In genomic region chr17:29241015-29241963, GRCh38 we compare ENCODE assay signal across 8 cellular contexts. TPM values are rescaled to one million over a fixed set of nuclear protein-coding genes. Genes with fewer than 3 reads are reported as not detected.
DNase-seq lines count a peak whose midpoint lies in the region; ATAC-seq, FAIRE-seq and TF ChIP-seq lines count a peak whose summit lies in the region.
"Had no signal": no experiment of that assay in that cellular context is flagged by ENCODE, and none has a peak within 500 bp of the region (broad histone marks: within the 10 kb centered on the region; RNA-seq: fewer than 3 reads in every experiment).

No MANE protein-coding gene starts in this region.

- peak overlapping the region in 1 of 2 donors; percentile 0 for H3K27ac ChIP-seq in lung (ENCODE audit: low read depth in 1 of 2, low read length in 1 of 2)
- H3K27ac ChIP-seq: VCaP had no signal

- no peaks in the 10 kb centered on the region for H3K36me3 ChIP-seq in bronchial epithelial cell (ENCODE audit: control insufficient read depth, insufficient read depth, low read length)
- no peaks in the 10 kb centered on the region for H3K36me3 ChIP-seq in lung (ENCODE audit: control insufficient read depth in 2 of 2, insufficient read depth in 2 of 2, low read length in 2 of 2)

- peak; percentile 99 for FAIRE-seq in bronchial epithelial cell (lab: Jason Lieb, UNC)

- peaks cover 3% of the 10 kb centered on the region in 2 donors for H3K4me1 ChIP-seq in lung (ENCODE audit: control insufficient read depth in 2 of 2, insufficient read depth in 2 of 2, low read length in 2 of 2)

- H3K9me3 ChIP-seq in lung (ENCODE audit: control insufficient read depth in 2 of 2, insufficient read depth in 1 of 2, low read length in 1 of 2), result no peaks in the 10 kb centered on the region

- ATAC-seq in lung (ENCODE audit: insufficient read depth, low FRiP score) (peak; percentile 85), HG02884 (IDR thresholded peaks at IDR 0.05; ENCODE audit: unreplicated experiment) (no peak), HG03139 (IDR thresholded peaks at IDR 0.05; ENCODE audit: unreplicated experiment) (no peak), GM18873 (IDR thresholded peaks at IDR 0.05; ENCODE audit: low FRiP score, unreplicated experiment) (no peak)

- H3K27me3 ChIP-seq in bronchial epithelial cell (ENCODE audit: control insufficient read depth, insufficient read depth, low read length) (no peaks in the 10 kb centered on the region), lung (ENCODE audit: control insufficient read depth, insufficient read depth) (no peaks in the 10 kb centered on the region)

- DNase-seq in NCI-H69 (lab: John Stamatoyannopoulos, UW) (peak; percentile 50), bronchial epithelial cell (ENCODE audit: low read depth) (peak; percentile 99), lung (ENCODE audit: low spot score) (peak; percentile 38)

- TF ChIP-seq CTCF in GM12875 (IDR thresholded peaks at IDR 0.05; ENCODE audit: borderline replicate concordance, insufficient read depth, low read depth, low read length) (0 out of 2 replicates have a peak, but pooled peaks have one; percentile 5), bronchial epithelial cell (IDR thresholded peaks at IDR 0.05; ENCODE audit: insufficient read depth, low read length, severe bottlenecking) (peak; percentile 5), lung (IDR thresholded peaks at IDR 0.05; ENCODE audit: control extremely low read depth, extremely low read depth) (no peak)

- H3K4me3 ChIP-seq in GM12875 (ENCODE audit: low read depth, low read length), result no peak overlapping the region
- H3K4me3 ChIP-seq in bronchial epithelial cell (ENCODE audit: low read depth, low read length), result no peak overlapping the region
- H3K4me3 ChIP-seq in lung, result no peak overlapping the region

- 90 to 91% methylated on average over 9 of the region's 9 CpGs for WGBS in lung, 2 donors

RNA-seq across cellular contexts. Expression of gene CRYBA1, which starts 5.4 kb away (rescaled TPM):
- not detected in 2 replicates for total RNA-seq in bronchial epithelial cell
- not detected for total RNA-seq in lung
- polyA plus RNA-seq in lung, result not detected

RNA-seq across cellular contexts. Expression of gene NUFIP2, which starts 52.7 kb away (rescaled TPM):
- 26.9 and 32.8 TPM in 2 replicates for total RNA-seq in bronchial epithelial cell
- total RNA-seq in lung, result 10 to 100 TPM; 47.1 to 71.6 TPM
- polyA plus RNA-seq in lung, result 10 to 100 TPM; 10.2 to 12.2 TPM

Comparison
In these comparisons a context has a peak if more than half of its experiments do, and no peak if none do; other contexts are left out.
1. DNase-seq: peak in every context shown above with its lines; median percentile 99 in bronchial epithelial cell; 50 in NCI-H69; 38 in lung.